ENCODE assay signal across 7 cellular contexts in genomic region chr18:77821892-77822291, GRCh38.
"Had no signal": no experiment of that assay in that cellular context is flagged by ENCODE, and none has a peak within 500 bp of the region (broad histone marks: within the 10 kb centered on the region; RNA-seq: fewer than 3 reads in every experiment).

No MANE protein-coding gene starts in this region.

- FAIRE-seq: G401.6, GM12878, GM12891, GM12892, GM18507, GM19239 had no signal

- ATAC-seq: GM12878 had no signal

- H3K4me3 ChIP-seq: GM12878 had no signal

- DNase-seq: GDM1 had no signal
